In the genomic region with DNA sequence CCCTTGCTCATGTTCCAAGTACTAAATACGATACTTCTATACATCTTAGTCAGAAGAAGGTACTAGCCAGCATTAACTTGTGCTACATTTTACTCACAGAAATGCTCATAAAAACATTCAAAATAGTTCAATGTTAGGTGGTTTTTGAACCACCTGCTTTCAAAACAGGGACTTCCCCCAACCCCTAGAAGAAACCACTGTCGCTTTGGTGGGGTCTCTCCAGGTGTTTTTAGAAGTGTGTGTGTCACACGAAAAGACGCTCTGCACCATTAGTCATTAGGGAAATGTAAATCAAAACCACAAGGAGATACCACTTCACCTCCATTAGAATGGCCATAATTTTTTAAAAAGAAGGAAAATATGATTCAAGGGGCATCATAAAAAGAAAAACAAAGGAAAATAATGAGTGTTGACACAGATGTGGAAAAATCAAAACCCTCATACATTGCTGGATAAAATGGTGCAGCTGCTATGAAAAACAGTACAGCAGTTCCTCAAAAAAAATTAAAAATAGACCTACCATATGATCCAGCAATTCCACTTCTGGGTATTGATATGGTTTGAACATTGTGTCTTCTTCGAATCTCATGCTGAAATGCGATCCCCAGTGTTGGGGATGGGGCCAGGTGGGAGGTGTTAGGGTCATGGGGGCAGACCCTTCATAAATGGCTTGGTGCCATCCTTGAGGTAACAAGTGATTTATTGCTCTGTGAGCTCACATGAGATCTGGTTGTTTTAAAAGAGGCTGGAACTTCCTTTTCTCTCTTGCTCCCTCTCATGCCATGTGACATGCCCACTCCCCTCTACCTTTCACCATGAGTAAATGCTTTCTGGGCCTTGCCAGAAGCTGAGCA, we compare ENCODE assay signal across 7 cellular contexts.
DNase-seq lines count a peak whose midpoint lies in the region; ATAC-seq, FAIRE-seq and TF ChIP-seq lines count a peak whose summit lies in the region.

No MANE protein-coding gene starts in this region.

- BruUV-seq in OCI-LY7 (replicated peaks; lab: Mats Ljungman, UMichigan) (no TSS peak), GM12878 (replicated peaks; lab: Mats Ljungman, UMichigan) (no TSS peak)

- H3K4me2 ChIP-seq in OCI-LY7 (ENCODE audit: low read length): peak overlapping the region; percentile 79
- H3K4me2 ChIP-seq in GM12878 (ENCODE audit: control insufficient read depth, insufficient read depth): peak overlapping the region; percentile 85

- SMC1A ChIA-PET in GM12878 (lab: Charles Lee; ENCODE audit: uncharacterized antibody, unreplicated experiment): interaction anchor here (0.7 to 2.6 kb wide), 11 partner anchors 9 to 166 kb away, joined by 3 to 13 read pairs (median 4); no protein-coding TSS in a partner anchor

- H3K27me3 ChIP-seq in GM12878 (replicated peaks in 1 of 2; ENCODE audit: control insufficient read depth in 2 of 2, insufficient read depth in 2 of 2, low read length in 1 of 2): no peaks in the 10 kb centered on the region

- H2AFZ ChIP-seq in OCI-LY7 (ENCODE audit: low read length) (peak overlapping the region; percentile 24; the same call in 1 of the 2 replicates), GM12878 (ENCODE audit: control insufficient read depth, low read depth, low read length) (no peak overlapping the region)

- H3K27ac ChIP-seq in OCI-LY7 (ENCODE audit: low read depth, low read length, poor library complexity, severe bottlenecking) (peak overlapping the region; percentile 94), GM12878 (ENCODE audit: control insufficient read depth, insufficient read depth) (peak overlapping the region; percentile 52)

- 0% methylated on average over 6 of the region's 6 CpGs for WGBS in GM12878 (ENCODE audit: insufficient coverage, insufficient replicate concordance, low lambda C conversion rate, missing lambda C conversion rate)

- H3K9ac ChIP-seq in GM12878 (ENCODE audit: control insufficient read depth, insufficient read depth, low read length): no peak overlapping the region

- in situ Hi-C loops in GM12878 (cut with MboI): no loop called here

- peak; percentile 51 to 95; a peak in 3 of 4 replicates for TF ChIP-seq EP300 in GM12878 (IDR thresholded peaks at IDR 0.05; ENCODE audit: borderline replicate concordance in 1 of 2, control insufficient read depth in 1 of 2, low read depth in 2 of 2, low read length in 2 of 2)

- H3K36me3 ChIP-seq in OCI-LY7 (ENCODE audit: insufficient read depth, low read length): no peaks in the 10 kb centered on the region; the same call in none of the 2 replicates
- peaks cover 0 to 2% of the 10 kb centered on the region in 2 experiments; a peak in 1 of 4 replicates for H3K36me3 ChIP-seq in GM12878 (ENCODE audit: control insufficient read depth in 2 of 2, insufficient read depth in 2 of 2, low read length in 1 of 2)

- H3K4me1 ChIP-seq in OCI-LY7 (ENCODE audit: insufficient read depth, low read length, poor library complexity, severe bottlenecking): peaks cover 75% of the 10 kb centered on the region
- H3K4me1 ChIP-seq in GM12878 (ENCODE audit: control insufficient read depth, insufficient read depth, low read length): peaks cover 40% of the 10 kb centered on the region

- intact Hi-C loops in OCI-LY7 (cut with micrococcal nuclease; ENCODE audit: unreplicated experiment) (no loop called here), GM12878 (cut with micrococcal nuclease; ENCODE audit: unreplicated experiment) (loop anchor here (1.0 to 5.0 kb wide), 2 partner anchors 37 to 99 kb away; partner anchors contain the start of gene IGF2BP3), head of caudate nucleus (cut with DNase I) (no loop called here)

- TF ChIP-seq CTCF in OCI-LY7 (conservative IDR thresholded peaks at IDR 0.05; ENCODE audit: low read length) (no peak), GM12878 (IDR thresholded peaks at IDR 0.05 in 2 of 3, conservative IDR thresholded peaks at IDR 0.05 in 1 of 3; ENCODE audit: control insufficient read depth in 2 of 3, extremely low read depth in 1 of 3, insufficient read depth in 1 of 3, low read depth in 3 of 3, low read length in 3 of 3) (no peak)

- H3K79me2 ChIP-seq in OCI-LY7 (ENCODE audit: insufficient read depth, low read depth, low read length): peaks cover 28% of the 10 kb centered on the region; the same call in 1 of the 2 replicates
- peaks cover 31% of the 10 kb centered on the region for H3K79me2 ChIP-seq in GM12878 (ENCODE audit: control insufficient read depth, insufficient read depth, low read length)

- CTCF ChIA-PET in OCI-LY7 (lab: Charles Lee; ENCODE audit: unreplicated experiment) (no interaction called here), GM12878 (lab: Yijun Ruan, JAX) (interaction anchor here (0.7 to 3.6 kb wide), 4 partner anchors 15 to 57 kb away, joined by 3 to 21 read pairs (median 8); no protein-coding TSS in a partner anchor)

- POLR2A ChIA-PET in OCI-LY7 (lab: Charles Lee) (interaction anchor here (0.6 to 4.6 kb wide), 11 partner anchors 9 to 356 kb away, joined by 3 to 33 read pairs (median 4); no protein-coding TSS in a partner anchor), GM12878 (lab: Charles Lee) (interaction anchor here (0.7 to 1.5 kb wide), 4 partner anchors 10 to 167 kb away, joined by 3 to 4 read pairs (median 4); no protein-coding TSS in a partner anchor)

- ATAC-seq in GM19328 (IDR thresholded peaks at IDR 0.05; ENCODE audit: unreplicated experiment) (peak; percentile 68), HG03060 (IDR thresholded peaks at IDR 0.05; ENCODE audit: low read depth, unreplicated experiment) (peak; percentile 44), GM12878 (peak; percentile 74)

- no peaks in the 10 kb centered on the region for H3K9me2 ChIP-seq in OCI-LY7 (ENCODE audit: insufficient read depth, low read length)

- RAD21 ChIA-PET in GM12878 (lab: Charles Lee; ENCODE audit: unreplicated experiment): interaction anchor here (0.8 to 1.7 kb wide), 4 partner anchors 15 to 159 kb away, joined by 3 to 4 read pairs (median 3); no protein-coding TSS in a partner anchor

- H3K4me3 ChIP-seq in OCI-LY7 (ENCODE audit: low read depth, low read length, poor library complexity, severe bottlenecking) (peak overlapping the region; percentile 51), GM12878 (peak overlapping the region; percentile 41; the same call in 1 of the 2 replicates)

- DNase-seq in OCI-LY7 (ENCODE audit: low spot score) (peak; percentile 92), GM12878 (ENCODE audit: low read depth, low spot score) (peak; percentile 76), SW480 (ENCODE audit: low spot score) (no peak), head of caudate nucleus (no peak)
- DNase-seq in stimulated activated CD8-positive, alpha-beta memory T cell treated with anti-CD3 and anti-CD28 coated beads, Interleukin-7, amount 100 ng/mL, for 4 hours (ENCODE audit: low read depth in 2 of 2): peak; percentile 30 to 66

- H3K9me3 ChIP-seq in OCI-LY7 (ENCODE audit: low read length): no peaks in the 10 kb centered on the region
- H3K9me3 ChIP-seq in GM12878 (replicated peaks; ENCODE audit: control insufficient read depth, insufficient read depth, low read length): no peaks in the 10 kb centered on the region

- no peaks in the 10 kb centered on the region for H4K20me1 ChIP-seq in OCI-LY7 (ENCODE audit: insufficient read depth, low read length)
- H4K20me1 ChIP-seq in GM12878 (ENCODE audit: control insufficient read depth, insufficient read depth): no peaks in the 10 kb centered on the region

- FAIRE-seq in GM12878 (lab: Jason Lieb, UNC): peak; percentile 52

- TF ChIP-seq RAD21 in GM12878 (IDR thresholded peaks at IDR 0.05; ENCODE audit: insufficient read depth, low read depth, low read length): no peak

- TF ChIP-seq POLR2A in GM12878 (IDR thresholded peaks at IDR 0.05; ENCODE audit: low read depth, low read length): no peak

TF ChIP-seq in GM12878, 131 proteins besides CTCF, POLR2A, EP300 and RAD21 (continues in another document):
- TF ChIP-seq, protein P1, sequence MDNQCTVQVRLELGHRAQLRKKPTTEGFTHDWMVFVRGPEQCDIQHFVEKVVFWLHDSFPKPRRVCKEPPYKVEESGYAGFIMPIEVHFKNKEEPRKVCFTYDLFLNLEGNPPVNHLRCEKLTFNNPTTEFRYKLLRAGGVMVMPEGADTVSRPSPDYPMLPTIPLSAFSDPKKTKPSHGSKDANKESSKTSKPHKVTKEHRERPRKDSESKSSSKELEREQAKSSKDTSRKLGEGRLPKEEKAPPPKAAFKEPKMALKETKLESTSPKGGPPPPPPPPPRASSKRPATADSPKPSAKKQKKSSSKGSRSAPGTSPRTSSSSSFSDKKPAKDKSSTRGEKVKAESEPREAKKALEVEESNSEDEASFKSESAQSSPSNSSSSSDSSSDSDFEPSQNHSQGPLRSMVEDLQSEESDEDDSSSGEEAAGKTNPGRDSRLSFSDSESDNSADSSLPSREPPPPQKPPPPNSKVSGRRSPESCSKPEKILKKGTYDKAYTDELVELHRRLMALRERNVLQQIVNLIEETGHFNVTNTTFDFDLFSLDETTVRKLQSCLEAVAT (IDR thresholded peaks at IDR 0.05): peak; percentile 62; the same call in 1 of the 2 replicates
- TF ChIP-seq JUNB (IDR thresholded peaks at IDR 0.05): peak; percentile 76
- TF ChIP-seq RUNX3 (IDR thresholded peaks at IDR 0.05; ENCODE audit: low read length): peak; percentile 99
- peak; percentile 94 for TF ChIP-seq BCL3 (IDR thresholded peaks at IDR 0.05; ENCODE audit: borderline replicate concordance, insufficient read depth, low read depth, low read length, poor library complexity, severe bottlenecking)
- TF ChIP-seq HDAC6 (IDR thresholded peaks at IDR 0.05; ENCODE audit: unreplicated experiment): no peak
- peak; percentile 63; the same call in 1 of the 2 replicates for TF ChIP-seq TCF3 (IDR thresholded peaks at IDR 0.05; ENCODE audit: borderline replicate concordance, insufficient read depth, low read depth, low read length)

Comparison
In these comparisons a context has a peak if more than half of its experiments do, and no peak if none do; other contexts are left out.
1. DNase-seq: peak in OCI-LY7 (single experiment), GM12878 (single experiment) and stimulated activated CD8-positive, alpha-beta memory T cell treated with anti-CD3 and anti-CD28 coated beads, Interleukin-7, amount 100 ng/mL, for 4 hours (2 of 2); none in SW480 (single experiment) and head of caudate nucleus (0 of 42).
2. Peak in every context shown above with its lines, with median percentiles within 50 percentile points of each other: ATAC-seq.